23 cellular contexts compared by ENCODE assay signal in the genomic region with DNA sequence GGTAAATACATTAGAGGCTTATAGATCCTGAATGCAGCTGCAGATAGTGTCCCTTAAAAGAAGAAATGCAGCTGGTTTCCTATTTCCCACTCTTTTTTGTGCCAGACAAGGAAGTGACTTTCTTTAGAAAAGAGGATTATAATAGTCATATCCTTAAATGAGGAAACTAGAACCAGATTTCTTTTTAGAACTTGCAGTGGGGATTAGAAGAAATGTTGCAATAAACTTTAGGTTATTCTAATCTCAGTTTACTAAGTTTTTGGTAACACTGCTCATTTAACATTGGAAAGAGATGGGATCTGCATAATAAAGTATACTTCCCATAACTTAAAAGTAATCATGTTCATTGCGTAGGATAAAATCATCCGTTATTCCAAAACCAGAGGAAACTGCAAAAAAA.
"Had no signal": no experiment of that assay in that cellular context is flagged by ENCODE, and none has a peak within 500 bp of the region (broad histone marks: within the 10 kb centered on the region; RNA-seq: fewer than 3 reads in every experiment).

No MANE protein-coding gene starts in this region.

- H3K4me3 ChIP-seq: esophagus muscularis mucosa, hepatocyte, lung, suprapubic skin, thyroid gland, upper lobe of right lung, vagina had no signal

- H3K27me3 Mint-ChIP-seq: naive B cell had no signal

- H2AFZ ChIP-seq: hepatocyte had no signal

- DNase-seq: effector memory CD4-positive, alpha-beta T cell; head of caudate nucleus; kidney; left cardiac atrium; left ventricle myocardium superior; naive B cell; posterior cingulate gyrus; small intestine; stimulated activated CD4-positive, alpha-beta T cell treated with anti-CD3 and anti-CD28 coated beads, Interleukin-12 subunit alpha, Interleukin-12 subunit beta, amount 100 ng/mL, for 4 hours; stimulated activated CD4-positive, alpha-beta T cell treated with anti-CD3 and anti-CD28 coated beads, Interleukin-2, amount 100 ng/mL, for 48 hours; stimulated activated CD8-positive, alpha-beta memory T cell treated with anti-CD3 and anti-CD28 coated beads, Interleukin-4, amount 100 ng/mL, for 48 hours; stimulated activated naive CD8-positive, alpha-beta T cell treated with anti-CD3 and anti-CD28 coated beads, Interleukin-15, Interleukin-2, amounts not matched to agents 100 U/mL and 50 U/mL, for 24 hours; upper lobe of right lung had no signal

- H3K4me1 ChIP-seq: suprapubic skin, upper lobe of right lung, vagina had no signal

- H3K36me3 ChIP-seq: esophagus muscularis mucosa, neutrophil, suprapubic skin, thyroid gland, upper lobe of right lung, vagina had no signal

- H3K27me3 ChIP-seq: esophagus muscularis mucosa, hepatocyte, neutrophil, suprapubic skin, thyroid gland, upper lobe of right lung, vagina had no signal

- H3K4me3 Mint-ChIP-seq: naive B cell; nephron; stimulated activated effector memory CD8-positive, alpha-beta T cell treated with anti-CD3 and anti-CD28 coated beads, Interleukin-12 subunit alpha, Interleukin-12 subunit beta, amount 100 ng/mL, for 72 hours had no signal

- H3K9me3 ChIP-seq: esophagus muscularis mucosa, neutrophil, suprapubic skin, thyroid gland, upper lobe of right lung, vagina had no signal

- H3K4me2 ChIP-seq: hepatocyte had no signal

- H3K4me1 Mint-ChIP-seq: naive B cell; stimulated activated effector memory CD8-positive, alpha-beta T cell treated with anti-CD3 and anti-CD28 coated beads, Interleukin-12 subunit alpha, Interleukin-12 subunit beta, amount 100 ng/mL, for 72 hours had no signal

- H3K79me2 ChIP-seq: hepatocyte had no signal

- H3K27ac ChIP-seq: epithelial cell of prostate, esophagus muscularis mucosa, hepatocyte, neutrophil, suprapubic skin, thyroid gland, upper lobe of right lung, vagina had no signal

- H3K36me3 Mint-ChIP-seq: naive B cell; stimulated activated effector memory CD8-positive, alpha-beta T cell treated with anti-CD3 and anti-CD28 coated beads, Interleukin-12 subunit alpha, Interleukin-12 subunit beta, amount 100 ng/mL, for 72 hours had no signal

- H3K9me3 Mint-ChIP-seq: naive B cell; nephron; stimulated activated effector memory CD8-positive, alpha-beta T cell treated with anti-CD3 and anti-CD28 coated beads, Interleukin-12 subunit alpha, Interleukin-12 subunit beta, amount 100 ng/mL, for 72 hours had no signal

- ATAC-seq: left cardiac atrium; left ventricle myocardium superior; stimulated activated effector memory CD8-positive, alpha-beta T cell treated with anti-CD3 and anti-CD28 coated beads, Interleukin-12 subunit alpha, Interleukin-12 subunit beta, amount 100 ng/mL, for 72 hours; stimulated activated naive CD8-positive, alpha-beta T cell treated with anti-CD3 and anti-CD28 coated beads, Interleukin-15, Interleukin-2, amounts not matched to agents 100 U/mL and 50 U/mL, for 24 hours; upper lobe of right lung had no signal

- H3K27ac Mint-ChIP-seq: naive B cell; stimulated activated effector memory CD8-positive, alpha-beta T cell treated with anti-CD3 and anti-CD28 coated beads, Interleukin-12 subunit alpha, Interleukin-12 subunit beta, amount 100 ng/mL, for 72 hours had no signal
